Comparison of ENCODE assay signal across 12 cellular contexts in genomic region chr3:123719785-123720531, GRCh38.
DNase-seq lines count a peak whose midpoint lies in the region; ATAC-seq, FAIRE-seq and TF ChIP-seq lines count a peak whose summit lies in the region.
"Had no signal": no experiment of that assay in that cellular context is flagged by ENCODE, and none has a peak within 500 bp of the region (broad histone marks: within the 10 kb centered on the region; RNA-seq: fewer than 3 reads in every experiment).

No MANE protein-coding gene starts in this region.

- no peaks in the 10 kb centered on the region for H3K4me1 ChIP-seq in NT2/D1 (ENCODE audit: insufficient read depth, insufficient read length)
- H3K4me1 ChIP-seq in mucosa of descending colon (ENCODE audit: low read depth) = no peaks in the 10 kb centered on the region
- peaks cover 25 to 92% of the 10 kb centered on the region in 2 donors for H3K4me1 ChIP-seq in thoracic aorta (ENCODE audit: control insufficient read depth in 1 of 2, low read depth in 2 of 2)

- H3K36me3 ChIP-seq in NT2/D1 (ENCODE audit: insufficient read depth, insufficient read length, low read length) (peaks cover 6% of the 10 kb centered on the region), mucosa of descending colon (ENCODE audit: low read depth) (no peaks in the 10 kb centered on the region), thoracic aorta (peaks cover 3% of the 10 kb centered on the region)
- H3K36me3 ChIP-seq: SJSA1 had no signal

- H3K9me3 ChIP-seq in NT2/D1 (ENCODE audit: insufficient read depth, low read length) (no peaks in the 10 kb centered on the region), mucosa of descending colon (no peaks in the 10 kb centered on the region), thoracic aorta (no peaks in the 10 kb centered on the region)
- H3K9me3 ChIP-seq: SJSA1 had no signal

- H3K27ac ChIP-seq in thoracic aorta = peak overlapping the region; percentile 72 to 83
- H3K27ac ChIP-seq: SJSA1 had no signal

- peak overlapping the region; percentile 2 for H3K9ac ChIP-seq in NT2/D1 (ENCODE audit: insufficient read length, low read depth)

- peak; percentile 77 for FAIRE-seq in endometrium (lab: Jason Lieb, UNC)

- no peak overlapping the region for H3K4me3 ChIP-seq in NT2/D1 (ENCODE audit: insufficient read length, low read depth)
- no peak overlapping the region for H3K4me3 ChIP-seq in mucosa of descending colon
- no peak overlapping the region for H3K4me3 ChIP-seq in thoracic aorta
- H3K4me3 ChIP-seq: K562, SJSA1 had no signal

- DNase-seq in NT2/D1 (ENCODE audit: low read depth, low spot score) = no peak
- DNase-seq in mucosa of descending colon = peak in 2 of 3 donors; percentile 32 to 52
- DNase-seq in thoracic aorta (ENCODE audit: low spot score) = no peak
- no peak for DNase-seq in GF-D8 (lab: John Stamatoyannopoulos, UW)
- no peak for DNase-seq in SKM-1 treated with dmso at 0.1 percent for 144 hours (lab: John Stamatoyannopoulos, UW; ENCODE audit: unreplicated experiment)
- DNase-seq in middle frontal gyrus (ENCODE audit: extremely low spot score, low spot score) = no peak
- DNase-seq: activated CD4-positive, alpha-beta T cell treated with anti-CD3 and anti-CD28 coated beads for 1 hour; NCI-H226 had no signal

- TF ChIP-seq CTCF in mucosa of descending colon (IDR thresholded peaks at IDR 0.05) (no peak), thoracic aorta (IDR thresholded peaks at IDR 0.05) (no peak)

- H3K27me3 ChIP-seq in NT2/D1 (ENCODE audit: insufficient read depth, insufficient read length) = no peaks in the 10 kb centered on the region
- no peaks in the 10 kb centered on the region for H3K27me3 ChIP-seq in thoracic aorta (replicated peaks; ENCODE audit: insufficient read depth)
- H3K27me3 ChIP-seq: SJSA1 had no signal

- intact Hi-C loops in mucosa of descending colon (cut with DNase I, micrococcal nuclease) = loop anchor here (5.0 kb wide), 2 partner anchors 63 to 78 kb away; no protein-coding TSS in a partner anchor

- ATAC-seq in mucosa of descending colon = peak; percentile 9
- ATAC-seq in thoracic aorta (ENCODE audit: insufficient number of reproducible peaks, low FRiP score, low read depth) = peak; percentile 32
- ATAC-seq: activated T-helper 17 cell treated with anti-CD3 and anti-CD28 coated beads, Interleukin-2, amount 50 U/mL, for 72 hours had no signal

Comparison
In these comparisons a context has a peak if more than half of its experiments do, and no peak if none do; other contexts are left out.
1. DNase-seq: peak in mucosa of descending colon (2 of 3); none in NT2/D1 (single experiment), thoracic aorta (single experiment), GF-D8 (single experiment), SKM-1 treated with dmso at 0.1 percent for 144 hours (single experiment) and middle frontal gyrus (single experiment).